20 cellular contexts compared by ENCODE assay signal in genomic region chr9:31045810-31046209, GRCh38.
DNase-seq lines count a peak whose midpoint lies in the region; ATAC-seq, FAIRE-seq and TF ChIP-seq lines count a peak whose summit lies in the region.
"Had no signal": no experiment of that assay in that cellular context is flagged by ENCODE, and none has a peak within 500 bp of the region (broad histone marks: within the 10 kb centered on the region; RNA-seq: fewer than 3 reads in every experiment).

No MANE protein-coding gene starts in this region.

- H3K27ac ChIP-seq in body of pancreas (peak overlapping the region in 2 of 4 donors; percentile 66 to 72), pancreas (peak overlapping the region in 2 of 4 donors; percentile 35 to 61)
- H3K27ac ChIP-seq: GM23248, Peyer's patch had no signal

- H3K4me1 ChIP-seq in body of pancreas (peaks cover 32% of the 10 kb centered on the region), pancreas (peaks cover 3 to 20% (median 18%) of the 10 kb centered on the region in 3 donors)
- H3K4me1 ChIP-seq: Peyer's patch had no signal

- intact Hi-C loops in Calu3 (cut with micrococcal nuclease; ENCODE audit: unreplicated experiment): loop anchor here (5.0 kb wide), 2 partner anchors 49 to 56 kb away; no protein-coding TSS in a partner anchor
- intact Hi-C loops in body of pancreas (cut with DNase I): no loop called here
- intact Hi-C loops in pancreas (cut with DNase I): no loop called here

- no peaks in the 10 kb centered on the region for H3K36me3 ChIP-seq in body of pancreas (replicated peaks in 1 of 2; ENCODE audit: insufficient read depth in 1 of 2, low read depth in 2 of 2)
- H3K36me3 ChIP-seq in pancreas: no peaks in the 10 kb centered on the region
- no peaks in the 10 kb centered on the region for H3K36me3 ChIP-seq in MG63
- H3K36me3 ChIP-seq: Peyer's patch had no signal

- no TSS peak for BruUV-seq in Calu3 (replicated peaks; lab: Mats Ljungman, UMichigan)

- H3K4me3 ChIP-seq in body of pancreas (no peak overlapping the region), pancreas (no peak overlapping the region), MG63 (no peak overlapping the region)
- H3K4me3 ChIP-seq: GM23248, Peyer's patch had no signal

- H3K4me3 Mint-ChIP-seq in Calu3 (ENCODE audit: low read depth, unreplicated experiment): no peak overlapping the region
- H3K4me3 Mint-ChIP-seq: CD4-positive, CD25-positive, alpha-beta regulatory T cell had no signal

- no peaks in the 10 kb centered on the region for H3K9me3 Mint-ChIP-seq in Calu3 (ENCODE audit: low read depth, unreplicated experiment)
- H3K9me3 Mint-ChIP-seq: CD4-positive, CD25-positive, alpha-beta regulatory T cell had no signal

- DNase-seq in Calu3 (peak; percentile 16), body of pancreas (peak in 3 of 4 donors; percentile 23 to 54 (median 43)), kidney tubule cell (ENCODE audit: low spot score) (peak; percentile 13), pancreas (peak in 3 of 6 donors; percentile 20 to 53 (median 27)), MG63 (no peak), NAMALWA (ENCODE audit: low spot score) (no peak)
- DNase-seq: CD4-positive, CD25-positive, alpha-beta regulatory T cell; GM23248; H7; NCI-H1694; NCI-H2029 treated with DMSO at 0.1 percent for 48 hours; NCI-H2227 treated with DMSO at 0.1 percent for 48 hours; NCI-H510A; NCI-H69; Peyer's patch; SIG-M5; SK-N-SH had no signal

- no peaks in the 10 kb centered on the region for H3K36me3 Mint-ChIP-seq in Calu3 (ENCODE audit: insufficient read depth, unreplicated experiment)
- H3K36me3 Mint-ChIP-seq: CD4-positive, CD25-positive, alpha-beta regulatory T cell had no signal

- H3K27me3 Mint-ChIP-seq in Calu3 (ENCODE audit: unreplicated experiment): no peaks in the 10 kb centered on the region
- H3K27me3 Mint-ChIP-seq: CD4-positive, CD25-positive, alpha-beta regulatory T cell had no signal

- TF ChIP-seq CTCF in Calu3 (IDR thresholded peaks at IDR 0.05; ENCODE audit: unreplicated experiment) (no peak), body of pancreas (IDR thresholded peaks at IDR 0.05) (no peak), pancreas (IDR thresholded peaks at IDR 0.05) (no peak)

- H3K27ac Mint-ChIP-seq in Calu3 (ENCODE audit: unreplicated experiment): no peak overlapping the region
- H3K27ac Mint-ChIP-seq: CD4-positive, CD25-positive, alpha-beta regulatory T cell had no signal

- peak; percentile 97 for ATAC-seq in body of pancreas
- ATAC-seq in pancreas: peak; percentile 93 to 99 (median 96)
- ATAC-seq in HG03139 (IDR thresholded peaks at IDR 0.05; ENCODE audit: unreplicated experiment): no peak
- no peak for ATAC-seq in GM19328 (IDR thresholded peaks at IDR 0.05; ENCODE audit: unreplicated experiment)

- H3K27me3 ChIP-seq in body of pancreas (no peaks in the 10 kb centered on the region), pancreas (no peaks in the 10 kb centered on the region), MG63 (no peaks in the 10 kb centered on the region)
- H3K27me3 ChIP-seq: Peyer's patch had no signal

- H3K9me3 ChIP-seq in body of pancreas (no peaks in the 10 kb centered on the region), pancreas (no peaks in the 10 kb centered on the region), MG63 (no peaks in the 10 kb centered on the region)
- H3K9me3 ChIP-seq: Peyer's patch, SK-N-SH had no signal

- no peak for TF ChIP-seq POLR2A in body of pancreas (IDR thresholded peaks at IDR 0.05)

- H3K4me1 Mint-ChIP-seq in Calu3 (ENCODE audit: low read depth, unreplicated experiment): peaks cover 23% of the 10 kb centered on the region
- H3K4me1 Mint-ChIP-seq: CD4-positive, CD25-positive, alpha-beta regulatory T cell had no signal

- 22 to 43% methylated on average over 1 of the region's 1 CpG for WGBS in body of pancreas, 2 donors
- WGBS in pancreas, 2 donors: 20 to 24% methylated on average over 1 of the region's 1 CpG

- FAIRE-seq in pancreas (lab: Jason Lieb, UNC): no peak
- FAIRE-seq: D721Med had no signal

- CTCF ChIA-PET in Calu3 (lab: Charles Lee): no interaction called here

Comparison
In these comparisons a context has a peak if more than half of its experiments do, and no peak if none do; other contexts are left out.
1. DNase-seq: peak in Calu3 (single experiment), body of pancreas (3 of 4) and kidney tubule cell (single experiment); none in MG63 (single experiment) and NAMALWA (single experiment).
2. ATAC-seq: peak in body of pancreas (single experiment) and pancreas (4 of 4); none in HG03139 (single experiment) and GM19328 (single experiment).